26 cellular contexts compared by ENCODE assay signal in the genomic region with DNA sequence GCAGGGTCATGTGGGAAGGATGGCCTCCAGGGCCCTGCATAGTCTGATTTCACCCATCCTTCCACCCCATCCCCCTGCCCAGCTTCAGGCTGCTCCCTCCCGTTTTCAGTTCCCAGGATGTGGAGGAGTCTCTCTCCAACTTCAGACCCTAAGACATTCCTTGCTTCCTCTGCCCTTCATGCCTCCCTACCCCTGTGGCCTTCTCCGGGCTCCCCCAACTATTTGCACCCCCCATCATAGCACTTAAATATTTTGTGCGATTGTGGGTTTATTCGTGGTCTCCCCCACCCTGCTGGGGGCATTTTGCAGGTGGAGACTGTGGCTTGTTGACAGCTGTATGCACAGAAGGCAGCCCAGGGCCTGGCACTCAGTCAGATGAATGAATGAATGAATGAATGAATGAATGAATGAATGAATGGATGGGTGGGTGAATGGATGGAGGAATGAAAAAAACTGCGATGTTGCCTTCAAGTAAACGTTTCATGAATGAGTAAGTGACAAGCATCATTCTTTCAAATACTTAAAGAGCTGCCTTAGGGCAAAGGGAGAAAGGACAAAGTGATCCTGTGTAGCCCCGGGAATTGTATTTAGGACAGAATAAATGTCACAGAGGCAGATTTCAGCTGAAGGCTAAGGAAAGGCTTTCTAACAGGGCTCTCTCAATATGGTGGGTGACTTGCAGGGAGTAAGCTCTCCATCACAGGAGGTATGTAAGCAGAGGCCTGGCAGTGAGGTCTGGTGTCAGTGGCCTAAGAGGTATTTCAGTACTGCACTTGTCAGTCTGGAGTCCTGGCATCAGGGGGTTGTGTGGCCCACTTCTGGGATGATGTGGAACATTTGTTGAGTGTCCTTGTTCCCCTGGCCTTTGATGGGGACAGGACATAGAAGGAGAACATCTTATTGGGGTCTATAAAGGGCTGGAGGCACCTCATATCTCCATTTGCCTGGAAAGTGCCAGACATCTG.
DNase-seq lines count a peak whose midpoint lies in the region; ATAC-seq and TF ChIP-seq lines count a peak whose summit lies in the region.
"Had no signal": no experiment of that assay in that cellular context is flagged by ENCODE, and none has a peak within 500 bp of the region (broad histone marks: within the 10 kb centered on the region; RNA-seq: fewer than 3 reads in every experiment).

No MANE protein-coding gene starts in this region.

- no peaks in the 10 kb centered on the region for H3K9me3 ChIP-seq in right atrium auricular region
- no peaks in the 10 kb centered on the region for H3K9me3 ChIP-seq in heart right ventricle
- no peaks in the 10 kb centered on the region for H3K9me3 ChIP-seq in endodermal cell (ENCODE audit: control insufficient read depth, low read length)
- H3K9me3 ChIP-seq in neuronal stem cell (replicated peaks in 1 of 2; ENCODE audit: control insufficient read depth in 2 of 2, insufficient read depth in 1 of 2, low read depth in 1 of 2, low read length in 2 of 2): no peaks in the 10 kb centered on the region
- H3K9me3 ChIP-seq: BLaER1 treated with 17β-estradiol and CSF1 and Interleukin-3, amounts not matched to agents 10 nM and 100 nM; SJCRH30 had no signal

- H3K4me1 ChIP-seq in right atrium auricular region: no peaks in the 10 kb centered on the region
- H3K4me1 ChIP-seq in heart right ventricle: peaks cover 0 to 9% (median 0%) of the 10 kb centered on the region in 9 donors
- H3K4me1 ChIP-seq in endodermal cell (ENCODE audit: control insufficient read depth, insufficient read depth, low read length): no peaks in the 10 kb centered on the region
- peaks cover 0 to 3% of the 10 kb centered on the region in 2 donors for H3K4me1 ChIP-seq in neuronal stem cell (ENCODE audit: control insufficient read depth in 2 of 2, insufficient read depth in 1 of 2, low read depth in 1 of 2, low read length in 2 of 2)
- H3K4me1 ChIP-seq: SJCRH30 had no signal

- H3K36me3 ChIP-seq in right atrium auricular region (no peaks in the 10 kb centered on the region), heart right ventricle (no peaks in the 10 kb centered on the region), endodermal cell (ENCODE audit: control insufficient read depth, insufficient read depth, low read length) (no peaks in the 10 kb centered on the region), neuronal stem cell (replicated peaks in 1 of 2; ENCODE audit: control insufficient read depth in 2 of 2, insufficient read depth in 2 of 2, low read length in 2 of 2) (no peaks in the 10 kb centered on the region)
- H3K36me3 ChIP-seq: BLaER1 treated with 17β-estradiol and CSF1 and Interleukin-3, amounts not matched to agents 10 nM and 100 nM; SJCRH30 had no signal

- peak; percentile 36 for DNase-seq in right atrium auricular region (ENCODE audit: low spot score)
- no peak for DNase-seq in heart right ventricle
- DNase-seq in endodermal cell: peak; percentile 36
- DNase-seq in neuronal stem cell (ENCODE audit: low spot score): no peak
- DNase-seq in NCI-H2227 treated with DMSO at 0.1 percent for 48 hours (lab: John Stamatoyannopoulos, UW): no peak
- DNase-seq in GOT3 (lab: John Stamatoyannopoulos, UW): no peak
- DNase-seq: CD4-positive, alpha-beta memory T cell; COR-L47; DMS 273 treated with DMSO at 0.1 percent for 48 hours; DMS79; EL; GDM1; HCEC 1CT; Kasumi-1; NCI-H1105; NCI-H1436 treated with DMSO at 0.1 percent for 48 hours; NCI-H2029; NCI-H446 treated with DMSO at 0.1 percent for 48 hours; NCI-H526; NCI-H82; NK-92 treated with Interleukin-12 subunit alpha and Interleukin-12 subunit beta, amount 100 ng/mL, for 24 hours; PC-3; SJCRH30 had no signal

- H3K4ac ChIP-seq in neuronal stem cell (ENCODE audit: low read length): no peak overlapping the region

- H3K9ac ChIP-seq in endodermal cell (ENCODE audit: extremely low read depth, low read length, poor library complexity, severe bottlenecking): no peak overlapping the region
- H3K9ac ChIP-seq in neuronal stem cell (ENCODE audit: low read depth, low read length, poor library complexity): no peak overlapping the region
- H3K9ac ChIP-seq: BLaER1 treated with 17β-estradiol and CSF1 and Interleukin-3, amounts not matched to agents 10 nM and 100 nM had no signal

- no peaks in the 10 kb centered on the region for H3K9me3 Mint-ChIP-seq in endodermal cell
- H3K9me3 Mint-ChIP-seq: CD4-positive, alpha-beta memory T cell had no signal

- ATAC-seq in heart right ventricle: no peak
- no peak for ATAC-seq in HG03025 (IDR thresholded peaks at IDR 0.05; ENCODE audit: low FRiP score, unreplicated experiment)
- ATAC-seq: PC-3, Right ventricle myocardium inferior had no signal

- no peaks in the 10 kb centered on the region for H3K27me3 ChIP-seq in right atrium auricular region
- H3K27me3 ChIP-seq in heart right ventricle: peaks cover 4 to 61% (median 28%) of the 10 kb centered on the region in 7 donors
- H3K27me3 ChIP-seq in endodermal cell (ENCODE audit: control insufficient read depth, insufficient read depth, low read length, poor library complexity, severe bottlenecking): no peaks in the 10 kb centered on the region
- no peaks in the 10 kb centered on the region for H3K27me3 ChIP-seq in neuronal stem cell (ENCODE audit: control insufficient read depth in 3 of 3, insufficient read depth in 3 of 3, low read depth in 1 of 3, low read length in 3 of 3)
- H3K27me3 ChIP-seq: BLaER1 treated with 17β-estradiol and CSF1 and Interleukin-3, amounts not matched to agents 10 nM and 100 nM; SJCRH30 had no signal

- no peak overlapping the region for H2BK5ac ChIP-seq in neuronal stem cell (ENCODE audit: low read length)

- no peak overlapping the region for H4K8ac ChIP-seq in neuronal stem cell (ENCODE audit: low read depth, low read length)

- H2BK120ac ChIP-seq in neuronal stem cell (ENCODE audit: low read depth, low read length): no peak overlapping the region

- no peak overlapping the region for H3K4me3 Mint-ChIP-seq in endodermal cell

- H3K4me3 ChIP-seq in right atrium auricular region (no peak overlapping the region), heart right ventricle (no peak overlapping the region), endodermal cell (ENCODE audit: low read length) (no peak overlapping the region), neuronal stem cell (ENCODE audit: low read length in 2 of 2) (no peak overlapping the region)
- H3K4me3 ChIP-seq: BLaER1 treated with 17β-estradiol and CSF1 and Interleukin-3, amounts not matched to agents 10 nM and 100 nM; SJCRH30 had no signal

- intact Hi-C loops in heart right ventricle (cut with DNase I): loop anchor here in 1 of 10 donors (5.0 kb wide), 1 partner anchor 1015 kb away; no protein-coding TSS in a partner anchor

- H3K18ac ChIP-seq in neuronal stem cell (ENCODE audit: low read length): no peak overlapping the region

- H4K91ac ChIP-seq in neuronal stem cell (ENCODE audit: low read depth, low read length, poor library complexity): no peak overlapping the region

- H3K27me3 Mint-ChIP-seq in endodermal cell (ENCODE audit: insufficient read depth): peaks cover 2% of the 10 kb centered on the region

- no peak for TF ChIP-seq CTCF in right atrium auricular region (IDR thresholded peaks at IDR 0.05)
- no peak for TF ChIP-seq CTCF in heart right ventricle (IDR thresholded peaks at IDR 0.05)
- no peak for TF ChIP-seq CTCF in endodermal cell (conservative IDR thresholded peaks at IDR 0.05)

- H2AK5ac ChIP-seq in neuronal stem cell (ENCODE audit: low read depth, low read length): no peak overlapping the region

- no peak overlapping the region for H2AFZ ChIP-seq in neuronal stem cell (ENCODE audit: low read length)

- H3K27ac ChIP-seq in right atrium auricular region: no peak overlapping the region
- no peak overlapping the region for H3K27ac ChIP-seq in heart right ventricle
- no peak overlapping the region for H3K27ac ChIP-seq in endodermal cell (ENCODE audit: low read depth, low read length)
- H3K27ac ChIP-seq in neuronal stem cell (replicated peaks; ENCODE audit: low read length): no peak overlapping the region
- H3K27ac ChIP-seq: BLaER1 treated with 17β-estradiol and CSF1 and Interleukin-3, amounts not matched to agents 10 nM and 100 nM; SJCRH30 had no signal

- H2BK15ac ChIP-seq in neuronal stem cell (ENCODE audit: low read length): peak overlapping the region; percentile 10

- 58 to 65% methylated on average over 7 of the region's 7 CpGs for WGBS in heart right ventricle, 2 donors
- WGBS in endodermal cell (ENCODE audit: insufficient coverage in 1 of 2, insufficient read length in 1 of 2), 2 experiments: 82 to 90% methylated on average over 4 to 7 of the region's 7 CpGs
- WGBS in neuronal stem cell (ENCODE audit: extremely low coverage in 2 of 2, insufficient read length in 2 of 2, insufficient replicate concordance in 1 of 2), 2 donors: no CpG with 5 or more reads among the region's 7 CpGs

- no peaks in the 10 kb centered on the region for H3K79me1 ChIP-seq in neuronal stem cell (ENCODE audit: low read depth, low read length)

- no peak overlapping the region for H3K4me2 ChIP-seq in neuronal stem cell (ENCODE audit: insufficient read depth, low read length, poor library complexity, severe bottlenecking)
- H3K4me2 ChIP-seq: BLaER1 treated with 17β-estradiol and CSF1 and Interleukin-3, amounts not matched to agents 10 nM and 100 nM had no signal

- no peak overlapping the region for H3K27ac Mint-ChIP-seq in endodermal cell
- H3K27ac Mint-ChIP-seq: CD4-positive, alpha-beta memory T cell had no signal

- H3K4me1 Mint-ChIP-seq in endodermal cell: no peaks in the 10 kb centered on the region
- H3K4me1 Mint-ChIP-seq: CD4-positive, alpha-beta memory T cell had no signal

- no peaks in the 10 kb centered on the region for H3K36me3 Mint-ChIP-seq in endodermal cell (ENCODE audit: low read depth)
- H3K36me3 Mint-ChIP-seq: CD4-positive, alpha-beta memory T cell had no signal

- H3K14ac ChIP-seq in neuronal stem cell (ENCODE audit: low read length): no peak overlapping the region

- no peak overlapping the region for H3K23ac ChIP-seq in neuronal stem cell (ENCODE audit: low read depth, low read length, poor library complexity)

- no peak overlapping the region for H2BK12ac ChIP-seq in neuronal stem cell (ENCODE audit: low read length)

Comparison
In these comparisons a context has a peak if more than half of its experiments do, and no peak if none do; other contexts are left out.
1. DNase-seq: peak in right atrium auricular region (single experiment) and endodermal cell (single experiment); none in heart right ventricle (0 of 2), neuronal stem cell (single experiment), NCI-H2227 treated with DMSO at 0.1 percent for 48 hours (single experiment) and GOT3 (single experiment).